Comparison of ENCODE assay signal across 8 cellular contexts in genomic region chr10:18238875-18239485, GRCh38.
A peak's percentile ranks its signal among the peaks of the same experiment; 100 is the strongest.
DNase-seq lines count a peak whose midpoint lies in the region; ATAC-seq, FAIRE-seq and TF ChIP-seq lines count a peak whose summit lies in the region.

No MANE protein-coding gene starts in this region.

- DNase-seq in cardiac muscle cell (ENCODE audit: low read depth in 1 of 2, low spot score in 1 of 2) = peak; percentile 52 to 66
- no peak for DNase-seq in cardiac septum (ENCODE audit: low spot score)
- peak; percentile 1 for DNase-seq in NOMO-1 treated with dmso at 0.1 percent for 144 hours (lab: John Stamatoyannopoulos, UW; ENCODE audit: unreplicated experiment)
- DNase-seq in epidermal melanocyte (ENCODE audit: insufficient read length, low spot score) = peak; percentile 64
- DNase-seq in pancreas = no peak
- DNase-seq in NCI-H2029 (lab: John Stamatoyannopoulos, UW) = no peak
- DNase-seq in NCI-H2107 (lab: John Stamatoyannopoulos, UW) = no peak

- H3K27me3 ChIP-seq in cardiac muscle cell (no peaks in the 10 kb centered on the region), pancreas (no peaks in the 10 kb centered on the region)

- peak; percentile 92 for FAIRE-seq in pancreas (lab: Jason Lieb, UNC)

- H3K4me1 ChIP-seq in cardiac muscle cell (ENCODE audit: low read depth) (no peaks in the 10 kb centered on the region), pancreas (no peaks in the 10 kb centered on the region)

- H3K27ac ChIP-seq in cardiac muscle cell (peak overlapping the region; percentile 34), pancreas (no peak overlapping the region)

- 48 to 58% methylated on average over 8 of the region's 8 CpGs for WGBS in pancreas, 2 donors

- H3K4me3 ChIP-seq in cardiac muscle cell (no peak overlapping the region), pancreas (no peak overlapping the region)

- H3K9me3 ChIP-seq in cardiac muscle cell (ENCODE audit: low read depth) = no peaks in the 10 kb centered on the region
- no peaks in the 10 kb centered on the region for H3K9me3 ChIP-seq in pancreas

- TF ChIP-seq CTCF in cardiac muscle cell (IDR thresholded peaks at IDR 0.05; ENCODE audit: low read depth, low read length) = peak; percentile 68
- TF ChIP-seq CTCF in pancreas (IDR thresholded peaks at IDR 0.05) = peak; percentile 30 to 66 (median 47)

- ATAC-seq in pancreas = peak; percentile 60 to 73 (median 72)
- ATAC-seq in GM21786 (IDR thresholded peaks at IDR 0.05; ENCODE audit: unreplicated experiment) = no peak

- no peaks in the 10 kb centered on the region for H3K36me3 ChIP-seq in cardiac muscle cell
- H3K36me3 ChIP-seq in pancreas = no peaks in the 10 kb centered on the region

- intact Hi-C loops in cardiac septum (cut with DNase I) (loop anchor here (5.0 to 10.0 kb wide), 2 partner anchors 236 to 392 kb away; no protein-coding TSS in a partner anchor), pancreas (cut with DNase I) (no loop called here)

Comparison
In these comparisons a context has a peak if more than half of its experiments do, and no peak if none do; other contexts are left out.
1. DNase-seq: peak in cardiac muscle cell (2 of 2), NOMO-1 treated with dmso at 0.1 percent for 144 hours (single experiment) and epidermal melanocyte (single experiment); none in cardiac septum (single experiment), pancreas (0 of 6), NCI-H2029 (single experiment) and NCI-H2107 (single experiment).